Comparison of ENCODE assay signal across 25 cellular contexts in the genomic region with DNA sequence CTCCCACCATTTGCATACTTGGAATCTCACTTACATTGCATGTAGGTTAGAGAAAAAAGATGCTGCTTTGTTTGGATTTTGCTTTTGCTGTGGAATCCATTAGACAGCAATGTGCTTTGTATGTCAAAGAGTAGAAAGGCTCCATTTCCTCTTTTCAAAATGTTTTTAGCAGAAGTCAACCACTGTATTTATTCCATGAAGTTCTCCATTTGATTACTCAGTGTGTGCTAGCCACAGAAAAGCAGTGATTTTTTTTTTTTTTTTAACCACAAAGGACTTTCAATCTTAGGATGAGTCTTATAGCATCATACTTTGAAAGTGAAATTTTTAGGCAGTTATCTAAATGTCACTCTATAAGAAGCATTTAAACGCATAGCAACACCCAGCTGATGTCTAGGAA.
DNase-seq lines count a peak whose midpoint lies in the region; ATAC-seq and TF ChIP-seq lines count a peak whose summit lies in the region.
"Had no signal": no experiment of that assay in that cellular context is flagged by ENCODE, and none has a peak within 500 bp of the region (broad histone marks: within the 10 kb centered on the region; RNA-seq: fewer than 3 reads in every experiment).

No MANE protein-coding gene starts in this region.

- 50% methylated on average over 1 of the region's 1 CpG for WGBS in SK-N-SH (ENCODE audit: low lambda C conversion rate)

- H4K20me1 ChIP-seq in SK-N-SH (ENCODE audit: insufficient read depth) (no peaks in the 10 kb centered on the region), neural progenitor cell (ENCODE audit: low read depth) (no peaks in the 10 kb centered on the region)

- no peak for TF ChIP-seq EP300 in SK-N-SH (IDR thresholded peaks at IDR 0.05; ENCODE audit: borderline replicate concordance in 1 of 2, low read depth in 1 of 2, low read length in 1 of 2)

- no peaks in the 10 kb centered on the region for H3K36me3 ChIP-seq in SK-N-SH (replicated peaks in 1 of 2; ENCODE audit: control insufficient read depth in 1 of 2, insufficient read depth in 2 of 2, low read length in 1 of 2)
- H3K36me3 ChIP-seq in neural progenitor cell = no peaks in the 10 kb centered on the region
- H3K36me3 ChIP-seq: tibial nerve had no signal

- H3K36me3 Mint-ChIP-seq in neural progenitor cell (peaks cover 8% of the 10 kb centered on the region), chondrocyte (ENCODE audit: low read depth) (no peaks in the 10 kb centered on the region)
- H3K36me3 Mint-ChIP-seq: CD14-positive monocyte, T-cell had no signal

- H3K79me2 ChIP-seq in SK-N-SH (ENCODE audit: insufficient read depth) = no peaks in the 10 kb centered on the region
- no peaks in the 10 kb centered on the region for H3K79me2 ChIP-seq in neural progenitor cell (ENCODE audit: low read depth)

- H3K9me3 ChIP-seq in SK-N-SH = no peaks in the 10 kb centered on the region
- H3K9me3 ChIP-seq in neural progenitor cell (ENCODE audit: low read depth) = no peaks in the 10 kb centered on the region
- H3K9me3 ChIP-seq: body of pancreas, mucosa of descending colon had no signal

- H3K4me2 ChIP-seq in SK-N-SH = no peak overlapping the region
- H3K4me2 ChIP-seq in neural progenitor cell = no peak overlapping the region

- TF ChIP-seq RAD21 in SK-N-SH (IDR thresholded peaks at IDR 0.05; ENCODE audit: low read length) = no peak

- H3K27ac Mint-ChIP-seq in neural progenitor cell (no peak overlapping the region), chondrocyte (ENCODE audit: unreplicated experiment) (no peak overlapping the region)
- H3K27ac Mint-ChIP-seq: activated B cell treated with CpG ODN at 0.5 μM for 24 hours, CD14-positive monocyte, H9, IgD-negative memory B cell, T-cell had no signal

- ATAC-seq in SK-N-SH treated with all-trans-retinoic acid at 6 μM for 48 hours (no peak), HG03565 (IDR thresholded peaks at IDR 0.05; ENCODE audit: unreplicated experiment) (peak; percentile 84)
- ATAC-seq: body of pancreas, mucosa of descending colon, T-cell had no signal

- H2AFZ ChIP-seq in SK-N-SH (ENCODE audit: low read depth) (peak overlapping the region; percentile 30; the same call in 1 of the 2 replicates), neural progenitor cell (replicated peaks) (peak overlapping the region; percentile 46)

- H3K9me3 Mint-ChIP-seq in neural progenitor cell (peaks cover 11% of the 10 kb centered on the region), chondrocyte (ENCODE audit: low read depth) (peaks cover 5% of the 10 kb centered on the region)
- H3K9me3 Mint-ChIP-seq: activated B cell treated with CpG ODN at 0.5 μM for 24 hours, H9 had no signal

- CTCF ChIA-PET in SK-N-SH (lab: Yijun Ruan, JAX) = no interaction called here

- POLR2A ChIA-PET in SK-N-SH (lab: Yijun Ruan, JAX) = no interaction called here

- H3K27ac ChIP-seq in SK-N-SH (ENCODE audit: low read depth in 2 of 2, low read length in 1 of 2) = peak overlapping the region in 1 of 2 experiments; percentile 24; a peak in 2 of 4 replicates
- no peak overlapping the region for H3K27ac ChIP-seq in neural progenitor cell
- H3K27ac ChIP-seq: body of pancreas had no signal

- peaks cover 0 to 25% of the 10 kb centered on the region in 2 experiments; a peak in 3 of 4 replicates for H3K4me1 ChIP-seq in SK-N-SH (ENCODE audit: control insufficient read depth in 1 of 2, insufficient read depth in 2 of 2, low read depth in 1 of 2, low read length in 1 of 2)
- peaks cover 6% of the 10 kb centered on the region for H3K4me1 ChIP-seq in neural progenitor cell
- H3K4me1 ChIP-seq: body of pancreas had no signal

- TF ChIP-seq CTCF in SK-N-SH (IDR thresholded peaks at IDR 0.05) = no peak
- no peak for TF ChIP-seq CTCF in neural progenitor cell (IDR thresholded peaks at IDR 0.05)
- TF ChIP-seq CTCF in chondrocyte (IDR thresholded peaks at IDR 0.05) = no peak

- no peaks in the 10 kb centered on the region for H3K9me2 ChIP-seq in SK-N-SH

- no peaks in the 10 kb centered on the region for H3K27me3 Mint-ChIP-seq in neural progenitor cell (ENCODE audit: insufficient read depth, low read depth)
- no peaks in the 10 kb centered on the region for H3K27me3 Mint-ChIP-seq in chondrocyte (ENCODE audit: low read depth)
- H3K27me3 Mint-ChIP-seq: activated B cell treated with CpG ODN at 0.5 μM for 24 hours, IgD-negative memory B cell, T-cell had no signal

- H3K4me3 ChIP-seq in SK-N-SH (ENCODE audit: low read depth in 2 of 2, low read length in 1 of 2) (no peak overlapping the region), neural progenitor cell (no peak overlapping the region)
- H3K4me3 ChIP-seq: body of pancreas, mucosa of descending colon, tibial nerve had no signal

- no peak overlapping the region for H3K9ac ChIP-seq in SK-N-SH
- H3K9ac ChIP-seq in neural progenitor cell = no peak overlapping the region

- no peak overlapping the region for H3K4me3 Mint-ChIP-seq in neural progenitor cell
- H3K4me3 Mint-ChIP-seq in chondrocyte (ENCODE audit: unreplicated experiment) = no peak overlapping the region
- H3K4me3 Mint-ChIP-seq: activated B cell treated with CpG ODN at 0.5 μM for 24 hours, CD14-positive monocyte, H9, IgD-negative memory B cell, T-cell had no signal

- H3F3A ChIP-seq in SK-N-SH (replicated peaks; ENCODE audit: insufficient read depth) (peaks cover 17% of the 10 kb centered on the region), neural progenitor cell (ENCODE audit: low read depth) (no peaks in the 10 kb centered on the region)

- H3K27me3 ChIP-seq in SK-N-SH (ENCODE audit: insufficient read depth) (no peaks in the 10 kb centered on the region), neural progenitor cell (no peaks in the 10 kb centered on the region)
- H3K27me3 ChIP-seq: body of pancreas, tibial nerve had no signal

- H3K4me1 Mint-ChIP-seq in neural progenitor cell (peaks cover 6% of the 10 kb centered on the region), chondrocyte (ENCODE audit: low read depth) (peaks cover 14% of the 10 kb centered on the region)
- H3K4me1 Mint-ChIP-seq: activated B cell treated with CpG ODN at 0.5 μM for 24 hours, CD14-positive monocyte, T-cell had no signal

- DNase-seq in SK-N-SH (no peak), SIG-M5 (lab: John Stamatoyannopoulos, UW) (peak; percentile 4), neural progenitor cell (ENCODE audit: low spot score) (no peak), chondrocyte (ENCODE audit: low spot score) (no peak), mucosa of gallbladder (ENCODE audit: low spot score) (no peak), SHP77 treated with DMSO at 0.1 percent for 48 hours (lab: John Stamatoyannopoulos, UW) (no peak)
- DNase-seq: 8988T; activated B cell treated with CpG ODN at 0.5 μM for 24 hours; activated gamma-delta T cell; body of pancreas; dermis blood vessel endothelial cell; DND-41; H9; hippocampal formation; mucosa of descending colon; NCI-H1417 treated with DMSO at 0.1 percent for 48 hours; NCI-H2227 treated with DMSO at 0.1 percent for 48 hours; occipital lobe; stimulated activated CD4-positive, alpha-beta T cell treated with anti-CD3 and anti-CD28 coated beads, Interleukin-4, amount 100 ng/mL, for 1 hour; T-cell had no signal

TF ChIP-seq in SK-N-SH, 30 proteins besides CTCF, POLR2A, EP300 and RAD21:
- TF ChIP-seq FOSL2 (IDR thresholded peaks at IDR 0.05; ENCODE audit: borderline replicate concordance, low read depth) = no peak
- TF ChIP-seq TCF12 (IDR thresholded peaks at IDR 0.05) = 0 out of 2 replicates have a peak, but pooled peaks have one; percentile 22

TF ChIP-seq in SK-N-SH treated with all-trans-retinoic acid at 6 μM for 48 hours, 23 proteins besides CTCF, POLR2A, EP300 and RAD21:
- no peak for TF ChIP-seq CSDC2 (CRISPR knock-in tag; IDR thresholded peaks at IDR 0.05)
- TF ChIP-seq, protein P1, sequence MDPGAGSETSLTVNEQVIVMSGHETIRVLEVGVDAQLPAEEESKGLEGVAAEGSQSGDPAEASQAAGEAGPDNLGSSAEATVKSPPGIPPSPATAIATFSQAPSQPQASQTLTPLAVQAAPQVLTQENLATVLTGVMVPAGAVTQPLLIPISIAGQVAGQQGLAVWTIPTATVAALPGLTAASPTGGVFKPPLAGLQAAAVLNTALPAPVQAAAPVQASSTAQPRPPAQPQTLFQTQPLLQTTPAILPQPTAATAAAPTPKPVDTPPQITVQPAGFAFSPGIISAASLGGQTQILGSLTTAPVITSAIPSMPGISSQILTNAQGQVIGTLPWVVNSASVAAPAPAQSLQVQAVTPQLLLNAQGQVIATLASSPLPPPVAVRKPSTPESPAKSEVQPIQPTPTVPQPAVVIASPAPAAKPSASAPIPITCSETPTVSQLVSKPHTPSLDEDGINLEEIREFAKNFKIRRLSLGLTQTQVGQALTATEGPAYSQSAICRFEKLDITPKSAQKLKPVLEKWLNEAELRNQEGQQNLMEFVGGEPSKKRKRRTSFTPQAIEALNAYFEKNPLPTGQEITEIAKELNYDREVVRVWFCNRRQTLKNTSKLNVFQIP (CRISPR knock-in tag; IDR thresholded peaks at IDR 0.05; ENCODE audit: borderline replicate concordance, low read depth) = no peak
- TF ChIP-seq OSR1 (CRISPR knock-in tag; IDR thresholded peaks at IDR 0.05) = no peak
- TF ChIP-seq ZFP3 (CRISPR knock-in tag; IDR thresholded peaks at IDR 0.05) = no peak
- no peak for TF ChIP-seq TOX (CRISPR knock-in tag; IDR thresholded peaks at IDR 0.05; ENCODE audit: borderline replicate concordance)
- TF ChIP-seq GLIS3 (CRISPR knock-in tag; IDR thresholded peaks at IDR 0.05) = no peak
- no peak for TF ChIP-seq RARB (CRISPR knock-in tag; IDR thresholded peaks at IDR 0.05)
